8 cellular contexts compared by ENCODE assay signal in genomic region chr1:184387069-184387870, GRCh38. TPM values are rescaled to one million over a fixed set of nuclear protein-coding genes. Genes with fewer than 3 reads are reported as not detected.
DNase-seq lines count a peak whose midpoint lies in the region; ATAC-seq and TF ChIP-seq lines count a peak whose summit lies in the region.

No MANE protein-coding gene starts in this region.

- peak overlapping the region; percentile 63 for H3K4me3 Mint-ChIP-seq in activated CD4-positive, alpha-beta T cell treated with anti-CD3 and anti-CD28 coated beads for 36 hours
- peak overlapping the region; percentile 79 for H3K4me3 Mint-ChIP-seq in activated CD8-positive, alpha-beta memory T cell treated with anti-CD3 and anti-CD28 coated beads, Interleukin-2, amount 10 ng/mL, durations not matched to agents 7 days and 5 days
- peak overlapping the region; percentile 67 to 90 (median 82) for H3K4me3 Mint-ChIP-seq in naive thymus-derived CD4-positive, alpha-beta T cell

- DNase-seq in activated CD4-positive, alpha-beta T cell treated with anti-CD3 and anti-CD28 coated beads for 36 hours = peak; percentile 50
- no peak for DNase-seq in activated CD4-positive, alpha-beta T cell treated with anti-CD3 and anti-CD28 coated beads for 1 hour
- peak; percentile 51 for DNase-seq in KG1 (lab: John Stamatoyannopoulos, UW)
- peak; percentile 68 for DNase-seq in activated CD8-positive, alpha-beta memory T cell treated with anti-CD3 and anti-CD28 coated beads, Interleukin-2, amount 10 ng/mL, durations not matched to agents 7 days and 5 days
- DNase-seq in erythroblast (lab: John Stamatoyannopoulos, UW) = peak; percentile 54 to 57
- DNase-seq in naive thymus-derived CD4-positive, alpha-beta T cell = peak in 6 of 9 donors; percentile 11 to 41 (median 16)
- no peak for DNase-seq in GF-D8 (lab: John Stamatoyannopoulos, UW)

- intact Hi-C loops in activated CD4-positive, alpha-beta T cell treated with anti-CD3 and anti-CD28 coated beads for 36 hours (cut with DNase I, micrococcal nuclease) = loop anchor here (2.0 to 10.0 kb wide), 10 partner anchors 106 to 915 kb away; partner anchors contain the start of genes ARPC5 (in 1 of the 2), COLGALT2 (in 1 of the 2), EDEM3 (in 1 of the 2) and SMG7 (in 1 of the 2)
- intact Hi-C loops in naive thymus-derived CD4-positive, alpha-beta T cell (cut with micrococcal nuclease) = loop anchor here in 1 of 2 donors (5.0 to 10.0 kb wide), 4 partner anchors 105 to 752 kb away; partner anchors contain the start of genes ARPC5 and TSEN15

- H3K4me3 ChIP-seq in naive thymus-derived CD4-positive, alpha-beta T cell (ENCODE audit: low read length) = peak overlapping the region; percentile 56
- H3K4me3 ChIP-seq in thymus (ENCODE audit: low read length) = peak overlapping the region; percentile 81

- no peak overlapping the region for H3K27ac Mint-ChIP-seq in activated CD4-positive, alpha-beta T cell treated with anti-CD3 and anti-CD28 coated beads for 36 hours
- H3K27ac Mint-ChIP-seq in activated CD8-positive, alpha-beta memory T cell treated with anti-CD3 and anti-CD28 coated beads, Interleukin-2, amount 10 ng/mL, durations not matched to agents 7 days and 5 days = peak overlapping the region; percentile 64
- peak overlapping the region in 1 of 9 donors; percentile 59 for H3K27ac Mint-ChIP-seq in naive thymus-derived CD4-positive, alpha-beta T cell

- H3K9me3 ChIP-seq in naive thymus-derived CD4-positive, alpha-beta T cell (ENCODE audit: control insufficient read depth in 2 of 3, low read length in 3 of 3) = no peaks in the 10 kb centered on the region
- H3K9me3 ChIP-seq in thymus (ENCODE audit: control insufficient read depth) = no peaks in the 10 kb centered on the region

- H3K27ac ChIP-seq in naive thymus-derived CD4-positive, alpha-beta T cell (ENCODE audit: low read depth, low read length) = no peak overlapping the region
- H3K27ac ChIP-seq in thymus (ENCODE audit: low read depth) = peak overlapping the region; percentile 56

- CTCF ChIA-PET in activated CD4-positive, alpha-beta T cell treated with anti-CD3 and anti-CD28 coated beads for 36 hours (lab: Charles Lee) = interaction anchor here (0.6 to 1.4 kb wide), 3 partner anchors 10 to 277 kb away, joined by 3 to 5 read pairs (median 3); no protein-coding TSS in a partner anchor
- CTCF ChIA-PET in activated CD8-positive, alpha-beta memory T cell treated with anti-CD3 and anti-CD28 coated beads, Interleukin-2, amount 10 ng/mL, durations not matched to agents 7 days and 5 days (lab: Charles Lee) = interaction anchor here (0.6 to 1.4 kb wide), 6 partner anchors 9 to 732 kb away, joined by 3 read pairs; no protein-coding TSS in a partner anchor
- CTCF ChIA-PET in naive thymus-derived CD4-positive, alpha-beta T cell (lab: Charles Lee) = no interaction called here

- peaks cover 0 to 3% of the 10 kb centered on the region in 2 donors for H3K27me3 ChIP-seq in naive thymus-derived CD4-positive, alpha-beta T cell (ENCODE audit: control insufficient read depth in 2 of 2, insufficient read depth in 2 of 2, low read length in 2 of 2)
- H3K27me3 ChIP-seq in thymus (ENCODE audit: control insufficient read depth, insufficient read depth) = peaks cover 7% of the 10 kb centered on the region

- no peaks in the 10 kb centered on the region for H3K4me1 ChIP-seq in naive thymus-derived CD4-positive, alpha-beta T cell (ENCODE audit: control insufficient read depth in 2 of 2, insufficient read depth in 2 of 2, low read length in 2 of 2)
- H3K4me1 ChIP-seq in thymus (ENCODE audit: control insufficient read depth, insufficient read depth, low read length) = no peaks in the 10 kb centered on the region

- peaks cover 42% of the 10 kb centered on the region for H3K27me3 Mint-ChIP-seq in activated CD4-positive, alpha-beta T cell treated with anti-CD3 and anti-CD28 coated beads for 36 hours
- peaks cover 67% of the 10 kb centered on the region for H3K27me3 Mint-ChIP-seq in activated CD8-positive, alpha-beta memory T cell treated with anti-CD3 and anti-CD28 coated beads, Interleukin-2, amount 10 ng/mL, durations not matched to agents 7 days and 5 days
- peaks cover 44 to 82% (median 54%) of the 10 kb centered on the region in 5 donors for H3K27me3 Mint-ChIP-seq in naive thymus-derived CD4-positive, alpha-beta T cell

- peaks cover 12% of the 10 kb centered on the region for H3K4me1 Mint-ChIP-seq in activated CD4-positive, alpha-beta T cell treated with anti-CD3 and anti-CD28 coated beads for 36 hours
- H3K4me1 Mint-ChIP-seq in activated CD8-positive, alpha-beta memory T cell treated with anti-CD3 and anti-CD28 coated beads, Interleukin-2, amount 10 ng/mL, durations not matched to agents 7 days and 5 days = peaks cover 16% of the 10 kb centered on the region
- H3K4me1 Mint-ChIP-seq in naive thymus-derived CD4-positive, alpha-beta T cell = peaks cover 8 to 27% (median 22%) of the 10 kb centered on the region in 7 donors

- no peaks in the 10 kb centered on the region for H3K9me3 Mint-ChIP-seq in activated CD4-positive, alpha-beta T cell treated with anti-CD3 and anti-CD28 coated beads for 36 hours (ENCODE audit: low read depth)
- no peaks in the 10 kb centered on the region for H3K9me3 Mint-ChIP-seq in activated CD8-positive, alpha-beta memory T cell treated with anti-CD3 and anti-CD28 coated beads, Interleukin-2, amount 10 ng/mL, durations not matched to agents 7 days and 5 days (ENCODE audit: low read depth)
- H3K9me3 Mint-ChIP-seq in naive thymus-derived CD4-positive, alpha-beta T cell = peaks cover 0 to 5% (median 0%) of the 10 kb centered on the region in 11 donors

- no peak for TF ChIP-seq POLR2A in erythroblast (IDR thresholded peaks at IDR 0.05; ENCODE audit: low read length)

- POLR2A ChIA-PET in activated CD4-positive, alpha-beta T cell treated with anti-CD3 and anti-CD28 coated beads for 36 hours (lab: Charles Lee) = interaction anchor here (1.2 kb wide), 1 partner anchor 277 kb away, joined by 3 read pairs; no protein-coding TSS in a partner anchor
- POLR2A ChIA-PET in naive thymus-derived CD4-positive, alpha-beta T cell (lab: Charles Lee) = no interaction called here

- WGBS in thymus = under 1% methylated on average over 67 of the region's 67 CpGs

- ATAC-seq in activated CD4-positive, alpha-beta T cell treated with anti-CD3 and anti-CD28 coated beads for 36 hours = peak; percentile 13
- peak; percentile 43 for ATAC-seq in activated CD8-positive, alpha-beta memory T cell treated with anti-CD3 and anti-CD28 coated beads, Interleukin-2, amount 10 ng/mL, durations not matched to agents 7 days and 5 days
- peak; percentile 66 for ATAC-seq in naive thymus-derived CD4-positive, alpha-beta T cell

- no peaks in the 10 kb centered on the region for H3K36me3 Mint-ChIP-seq in activated CD4-positive, alpha-beta T cell treated with anti-CD3 and anti-CD28 coated beads for 36 hours (ENCODE audit: low read depth)
- H3K36me3 Mint-ChIP-seq in activated CD8-positive, alpha-beta memory T cell treated with anti-CD3 and anti-CD28 coated beads, Interleukin-2, amount 10 ng/mL, durations not matched to agents 7 days and 5 days = peaks cover 4% of the 10 kb centered on the region
- H3K36me3 Mint-ChIP-seq in naive thymus-derived CD4-positive, alpha-beta T cell = no peaks in the 10 kb centered on the region

- H3K36me3 ChIP-seq in naive thymus-derived CD4-positive, alpha-beta T cell (ENCODE audit: control insufficient read depth in 2 of 3, insufficient read depth in 3 of 3, low read length in 3 of 3) = no peaks in the 10 kb centered on the region
- H3K36me3 ChIP-seq in thymus (ENCODE audit: control insufficient read depth, insufficient read depth) = no peaks in the 10 kb centered on the region

RNA-seq across cellular contexts. Expression of gene C1orf21, which starts 0.4 kb away (rescaled TPM):
- total RNA-seq in activated CD4-positive, alpha-beta T cell treated with anti-CD3 and anti-CD28 coated beads for 36 hours = 1 to 10 TPM; 2.6 to 6.1 TPM
- total RNA-seq in activated CD8-positive, alpha-beta memory T cell treated with anti-CD3 and anti-CD28 coated beads, Interleukin-2, amount 10 ng/mL, durations not matched to agents 7 days and 5 days = 1 to 10 TPM; 8.5 to 9.6 TPM
- total RNA-seq in naive thymus-derived CD4-positive, alpha-beta T cell = 1 to 10 TPM in 3 of 5 experiments, under 1 TPM in 2; 0.46 to 8.5 (median 1.7) TPM
- not detected for polyA plus RNA-seq in naive thymus-derived CD4-positive, alpha-beta T cell
- polyA plus RNA-seq in thymus = 42.7 TPM

Comparison
In these comparisons a context has a peak if more than half of its experiments do, and no peak if none do; other contexts are left out.
1. DNase-seq: peak in activated CD4-positive, alpha-beta T cell treated with anti-CD3 and anti-CD28 coated beads for 36 hours (single experiment), KG1 (single experiment), activated CD8-positive, alpha-beta memory T cell treated with anti-CD3 and anti-CD28 coated beads, Interleukin-2, amount 10 ng/mL, durations not matched to agents 7 days and 5 days (single experiment), erythroblast (2 of 2) and naive thymus-derived CD4-positive, alpha-beta T cell (6 of 9); none in activated CD4-positive, alpha-beta T cell treated with anti-CD3 and anti-CD28 coated beads for 1 hour (single experiment) and GF-D8 (single experiment).
2. ATAC-seq: peak in every context shown above with its lines; median percentile 66 in naive thymus-derived CD4-positive, alpha-beta T cell; 43 in activated CD8-positive, alpha-beta memory T cell treated with anti-CD3 and anti-CD28 coated beads, Interleukin-2, amount 10 ng/mL, durations not matched to agents 7 days and 5 days; 13 in activated CD4-positive, alpha-beta T cell treated with anti-CD3 and anti-CD28 coated beads for 36 hours.
3. Peak in every context shown above with its lines, with median percentiles within 50 percentile points of each other: H3K4me3 Mint-ChIP-seq.